Comparison of ENCODE assay signal across 20 cellular contexts in the genomic region with DNA sequence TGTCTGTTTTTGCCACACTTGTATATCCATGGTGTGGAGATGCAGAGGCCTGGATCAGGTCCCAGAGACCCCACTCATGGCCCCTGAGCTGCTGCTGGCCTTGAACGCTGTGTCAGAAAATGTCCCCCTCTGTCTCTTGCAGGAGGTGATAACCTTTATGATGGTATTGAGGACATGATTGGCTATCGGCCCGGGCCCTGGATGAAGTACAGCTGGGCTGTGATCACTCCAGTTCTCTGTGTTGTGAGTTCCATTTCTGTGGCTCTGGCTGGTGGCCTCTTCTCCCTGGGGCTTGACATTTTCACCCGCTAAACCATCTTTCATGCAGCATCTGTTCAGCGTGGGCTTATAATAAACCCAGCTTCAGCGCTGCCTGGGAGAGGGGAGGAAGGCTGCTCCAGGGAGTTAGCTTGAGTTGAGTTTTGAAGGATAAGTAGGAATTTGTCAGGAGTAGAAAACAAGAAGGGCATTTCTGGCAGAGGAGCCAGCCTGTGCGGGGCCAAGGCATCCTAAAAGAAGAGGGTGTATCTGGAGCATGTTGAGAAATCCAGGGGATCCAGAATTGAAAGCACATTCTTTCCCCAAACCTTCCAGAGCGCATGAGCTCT.
"Had no signal": no experiment of that assay in that cellular context is flagged by ENCODE, and none has a peak within 500 bp of the region (broad histone marks: within the 10 kb centered on the region; RNA-seq: fewer than 3 reads in every experiment).

No MANE protein-coding gene starts in this region.

- FAIRE-seq: colon, keratinocyte had no signal

- H3K27ac Mint-ChIP-seq: activated naive CD4-positive, alpha-beta T cell treated with anti-CD3 and anti-CD28 coated beads for 36 hours; activated T-cell treated with anti-CD3 and anti-CD28 coated beads, Interleukin-2, amount 50 U/mL, for 24 hours; stimulated activated naive CD8-positive, alpha-beta T cell treated with anti-CD3 and anti-CD28 coated beads, Interleukin-15, Interleukin-2, amounts not matched to agents 100 ng/mL and 50 ng/mL, for 24 hours; WTC11 had no signal

- H3K4me1 ChIP-seq: prostate gland, SJCRH30 had no signal

- H3K4me3 Mint-ChIP-seq: activated naive CD4-positive, alpha-beta T cell treated with anti-CD3 and anti-CD28 coated beads for 36 hours; activated T-cell treated with anti-CD3 and anti-CD28 coated beads, Interleukin-2, amount 50 U/mL, for 24 hours; endodermal cell; neural crest cell; stimulated activated naive CD8-positive, alpha-beta T cell treated with anti-CD3 and anti-CD28 coated beads, Interleukin-15, Interleukin-2, amounts not matched to agents 100 ng/mL and 50 ng/mL, for 24 hours; WTC11 had no signal

- H3K4me3 ChIP-seq: body of pancreas, dorsolateral prefrontal cortex, prostate gland, SJCRH30, tibial artery had no signal

- ATAC-seq: body of pancreas, WTC11 had no signal

- H3K9me3 Mint-ChIP-seq: activated naive CD4-positive, alpha-beta T cell treated with anti-CD3 and anti-CD28 coated beads for 36 hours; activated T-cell treated with anti-CD3 and anti-CD28 coated beads, Interleukin-2, amount 50 U/mL, for 24 hours; endodermal cell; neural crest cell; stimulated activated naive CD8-positive, alpha-beta T cell treated with anti-CD3 and anti-CD28 coated beads, Interleukin-15, Interleukin-2, amounts not matched to agents 100 ng/mL and 50 ng/mL, for 24 hours; WTC11 had no signal

- H3K36me3 ChIP-seq: prostate gland, SJCRH30 had no signal

- H3K27ac ChIP-seq: body of pancreas, dorsolateral prefrontal cortex, epithelial cell of prostate, prostate gland, SJCRH30, tibial artery had no signal

- H3K9me3 ChIP-seq: body of pancreas, prostate gland, SJCRH30, tibial artery had no signal

- DNase-seq: activated CD8-positive, alpha-beta memory T cell treated with anti-CD3 and anti-CD28 coated beads for 24 hours; activated CD8-positive, alpha-beta memory T cell treated with anti-CD3 and anti-CD28 coated beads, Interleukin-2, amount 50 U/mL, for 4 hours; activated naive CD4-positive, alpha-beta T cell treated with anti-CD3 and anti-CD28 coated beads for 36 hours; activated T-cell treated with anti-CD3 and anti-CD28 coated beads, Interleukin-2, amount 50 U/mL, for 24 hours; amygdala; body of pancreas; dorsolateral prefrontal cortex; endodermal cell; mesenchymal stem cell; SJCRH30; stimulated activated CD4-positive, alpha-beta T cell treated with anti-CD3 and anti-CD28 coated beads, Interleukin-4, amount 100 ng/mL, for 4 hours; T-helper 9 cell; tibial artery had no signal

- H3K27me3 ChIP-seq: body of pancreas, dorsolateral prefrontal cortex, SJCRH30, tibial artery had no signal

- H3K27me3 Mint-ChIP-seq: activated T-cell treated with anti-CD3 and anti-CD28 coated beads, Interleukin-2, amount 50 U/mL, for 24 hours; stimulated activated naive CD8-positive, alpha-beta T cell treated with anti-CD3 and anti-CD28 coated beads, Interleukin-15, Interleukin-2, amounts not matched to agents 100 ng/mL and 50 ng/mL, for 24 hours had no signal
